18 cellular contexts compared by ENCODE assay signal in the genomic region with DNA sequence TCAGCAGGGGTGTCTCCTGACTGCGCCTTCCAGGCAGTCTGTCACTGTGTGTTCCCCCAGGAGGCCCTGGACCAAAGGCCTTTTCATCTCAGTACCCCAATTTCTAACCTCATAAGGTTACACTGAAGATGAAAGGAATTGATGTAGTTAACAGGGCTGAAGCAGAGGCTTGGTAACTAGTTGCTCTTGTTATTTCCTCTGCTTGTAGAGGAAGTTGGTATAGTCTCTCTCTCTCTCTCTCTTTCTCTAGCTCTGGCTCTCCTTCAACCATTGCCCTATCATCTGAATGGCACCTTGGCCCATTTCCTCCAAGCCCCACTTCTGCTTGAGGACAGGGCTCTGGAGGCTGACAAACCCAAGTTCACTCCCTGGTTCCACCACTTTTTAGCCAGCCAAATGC.
DNase-seq lines count a peak whose midpoint lies in the region; ATAC-seq, FAIRE-seq and TF ChIP-seq lines count a peak whose summit lies in the region.
"Had no signal": no experiment of that assay in that cellular context is flagged by ENCODE, and none has a peak within 500 bp of the region (broad histone marks: within the 10 kb centered on the region; RNA-seq: fewer than 3 reads in every experiment).

No MANE protein-coding gene starts in this region.

- DNase-seq in activated CD4-positive, alpha-beta T cell treated with anti-CD3 and anti-CD28 coated beads, Interleukin-2, amount 10 ng/mL, durations not matched to agents 7 days and 5 days = no peak
- DNase-seq in activated CD4-positive, alpha-beta T cell treated with anti-CD3 and anti-CD28 coated beads for 1 hour = no peak
- DNase-seq in CD4-positive, alpha-beta T cell = no peak
- DNase-seq in astrocyte (ENCODE audit: low read depth) (no peak), omental fat pad (ENCODE audit: low spot score) (no peak), NCI-H128 (lab: John Stamatoyannopoulos, UW; ENCODE audit: unreplicated experiment) (no peak)
- DNase-seq: NCI-H1105 treated with DMSO at 0.1 percent for 48 hours, NCI-H1694 treated with DMSO at 0.1 percent for 48 hours, NCI-H2227 treated with DMSO at 0.1 percent for 48 hours, NCI-H510A treated with DMSO at 0.1 percent for 48 hours, NCI-H774, OCI-M1, Right ventricle myocardium superior had no signal

- peak; percentile 76 for FAIRE-seq in astrocyte (lab: Jason Lieb, UNC)
- FAIRE-seq: A204.1, D721Med, K562 had no signal

- H3K27me3 ChIP-seq in CD4-positive, alpha-beta T cell (ENCODE audit: control insufficient read depth, insufficient read depth, low read length) = no peaks in the 10 kb centered on the region
- H3K27me3 ChIP-seq in astrocyte (ENCODE audit: insufficient read depth, low read length) = no peaks in the 10 kb centered on the region

- H3K4me3 Mint-ChIP-seq in activated CD4-positive, alpha-beta T cell treated with anti-CD3 and anti-CD28 coated beads, Interleukin-2, amount 10 ng/mL, durations not matched to agents 7 days and 5 days = no peak overlapping the region
- H3K4me3 Mint-ChIP-seq in CD4-positive, alpha-beta T cell = no peak overlapping the region
- no peak overlapping the region for H3K4me3 Mint-ChIP-seq in T-helper 1 cell treated with Interleukin-12 subunit alpha and Interleukin-12 subunit beta and Interleukin-4 antibody, amounts not matched to agents 30 μg/mL and 1 μg/mL, for 36 hours
- no peak overlapping the region for H3K4me3 Mint-ChIP-seq in astrocyte (ENCODE audit: unreplicated experiment)

- no peak overlapping the region for H3K9ac ChIP-seq in astrocyte (ENCODE audit: low read length)

- no peak for ATAC-seq in CD4-positive, alpha-beta T cell (ENCODE audit: poor library complexity)
- no peak for ATAC-seq in HG03521 (IDR thresholded peaks at IDR 0.05; ENCODE audit: unreplicated experiment)
- ATAC-seq in omental fat pad (ENCODE audit: low FRiP score) = no peak
- ATAC-seq: K562 had no signal

- CTCF ChIA-PET in activated CD4-positive, alpha-beta T cell treated with anti-CD3 and anti-CD28 coated beads, Interleukin-2, amount 10 ng/mL, durations not matched to agents 7 days and 5 days (lab: Charles Lee) = no interaction called here
- CTCF ChIA-PET in CD4-positive, alpha-beta T cell (lab: Charles Lee) = no interaction called here

- H3K4me1 Mint-ChIP-seq in activated CD4-positive, alpha-beta T cell treated with anti-CD3 and anti-CD28 coated beads, Interleukin-2, amount 10 ng/mL, durations not matched to agents 7 days and 5 days = peaks cover 33% of the 10 kb centered on the region
- H3K4me1 Mint-ChIP-seq in CD4-positive, alpha-beta T cell (ENCODE audit: low read depth) = peaks cover 13% of the 10 kb centered on the region
- peaks cover 43% of the 10 kb centered on the region for H3K4me1 Mint-ChIP-seq in T-helper 1 cell treated with Interleukin-12 subunit alpha and Interleukin-12 subunit beta and Interleukin-4 antibody, amounts not matched to agents 30 μg/mL and 1 μg/mL, for 36 hours (ENCODE audit: low read depth)
- H3K4me1 Mint-ChIP-seq in astrocyte (ENCODE audit: low read depth, unreplicated experiment) = no peaks in the 10 kb centered on the region

- H3K27me3 Mint-ChIP-seq in activated CD4-positive, alpha-beta T cell treated with anti-CD3 and anti-CD28 coated beads, Interleukin-2, amount 10 ng/mL, durations not matched to agents 7 days and 5 days = no peaks in the 10 kb centered on the region
- no peaks in the 10 kb centered on the region for H3K27me3 Mint-ChIP-seq in CD4-positive, alpha-beta T cell
- H3K27me3 Mint-ChIP-seq in T-helper 1 cell treated with Interleukin-12 subunit alpha and Interleukin-12 subunit beta and Interleukin-4 antibody, amounts not matched to agents 30 μg/mL and 1 μg/mL, for 36 hours (ENCODE audit: low read depth) = no peaks in the 10 kb centered on the region
- H3K27me3 Mint-ChIP-seq in astrocyte (ENCODE audit: low read depth, unreplicated experiment) = no peaks in the 10 kb centered on the region

- intact Hi-C loops in CD4-positive, alpha-beta T cell (cut with DNase I, micrococcal nuclease) = no loop called here

- peaks cover 1% of the 10 kb centered on the region for H3K36me3 Mint-ChIP-seq in activated CD4-positive, alpha-beta T cell treated with anti-CD3 and anti-CD28 coated beads, Interleukin-2, amount 10 ng/mL, durations not matched to agents 7 days and 5 days (ENCODE audit: low read depth)
- H3K36me3 Mint-ChIP-seq in CD4-positive, alpha-beta T cell (ENCODE audit: low read depth) = no peaks in the 10 kb centered on the region
- H3K36me3 Mint-ChIP-seq in T-helper 1 cell treated with Interleukin-12 subunit alpha and Interleukin-12 subunit beta and Interleukin-4 antibody, amounts not matched to agents 30 μg/mL and 1 μg/mL, for 36 hours (ENCODE audit: low read depth) = peaks cover 18% of the 10 kb centered on the region
- H3K36me3 Mint-ChIP-seq in astrocyte (ENCODE audit: low read depth, unreplicated experiment) = peaks cover 2% of the 10 kb centered on the region

- POLR2A ChIA-PET in activated CD4-positive, alpha-beta T cell treated with anti-CD3 and anti-CD28 coated beads, Interleukin-2, amount 10 ng/mL, durations not matched to agents 7 days and 5 days (lab: Charles Lee) = no interaction called here
- POLR2A ChIA-PET in CD4-positive, alpha-beta T cell (lab: Charles Lee) = interaction anchor here (1.5 kb wide), 1 partner anchor 49 kb away, joined by 3 read pairs; no protein-coding TSS in a partner anchor

- H3K79me2 ChIP-seq in astrocyte (ENCODE audit: insufficient read depth, low read length) = no peaks in the 10 kb centered on the region

- peak overlapping the region; percentile 21 for H3K27ac ChIP-seq in CD4-positive, alpha-beta T cell (ENCODE audit: low read depth, low read length)
- H3K27ac ChIP-seq in astrocyte (ENCODE audit: low read depth, low read length) = no peak overlapping the region

- peak overlapping the region; percentile 88 for H3K27ac Mint-ChIP-seq in activated CD4-positive, alpha-beta T cell treated with anti-CD3 and anti-CD28 coated beads, Interleukin-2, amount 10 ng/mL, durations not matched to agents 7 days and 5 days
- H3K27ac Mint-ChIP-seq in CD4-positive, alpha-beta T cell = peak overlapping the region; percentile 80
- H3K27ac Mint-ChIP-seq in T-helper 1 cell treated with Interleukin-12 subunit alpha and Interleukin-12 subunit beta and Interleukin-4 antibody, amounts not matched to agents 30 μg/mL and 1 μg/mL, for 36 hours = peak overlapping the region; percentile 81
- no peak overlapping the region for H3K27ac Mint-ChIP-seq in astrocyte (ENCODE audit: unreplicated experiment)

- no peaks in the 10 kb centered on the region for H3K36me3 ChIP-seq in astrocyte (ENCODE audit: insufficient read depth, low read length)

- no peaks in the 10 kb centered on the region for H4K20me1 ChIP-seq in astrocyte (ENCODE audit: insufficient read depth, low read length)

- H3K9me3 ChIP-seq in CD4-positive, alpha-beta T cell (ENCODE audit: control insufficient read depth, low read length) = no peaks in the 10 kb centered on the region
- no peaks in the 10 kb centered on the region for H3K9me3 ChIP-seq in astrocyte (ENCODE audit: insufficient read depth, low read depth, low read length)

- H3K4me2 ChIP-seq in astrocyte (ENCODE audit: low read length) = no peak overlapping the region

- no peaks in the 10 kb centered on the region for H3K4me1 ChIP-seq in astrocyte (ENCODE audit: insufficient read depth, low read length)

- H2AFZ ChIP-seq in astrocyte (ENCODE audit: low read depth, low read length) = no peak overlapping the region

- TF ChIP-seq CTCF in CD4-positive, alpha-beta T cell (IDR thresholded peaks at IDR 0.05) = no peak
- TF ChIP-seq CTCF in astrocyte (IDR thresholded peaks at IDR 0.05; ENCODE audit: insufficient read depth, low read depth, low read length) = no peak
- no peak for TF ChIP-seq CTCF in omental fat pad (IDR thresholded peaks at IDR 0.05)

- no peaks in the 10 kb centered on the region for H3K9me3 Mint-ChIP-seq in activated CD4-positive, alpha-beta T cell treated with anti-CD3 and anti-CD28 coated beads, Interleukin-2, amount 10 ng/mL, durations not matched to agents 7 days and 5 days
- no peaks in the 10 kb centered on the region for H3K9me3 Mint-ChIP-seq in CD4-positive, alpha-beta T cell
- H3K9me3 Mint-ChIP-seq in T-helper 1 cell treated with Interleukin-12 subunit alpha and Interleukin-12 subunit beta and Interleukin-4 antibody, amounts not matched to agents 30 μg/mL and 1 μg/mL, for 36 hours = peaks cover 4% of the 10 kb centered on the region
- H3K9me3 Mint-ChIP-seq in astrocyte (ENCODE audit: unreplicated experiment) = no peaks in the 10 kb centered on the region

- no peak overlapping the region for H3K4me3 ChIP-seq in astrocyte (ENCODE audit: insufficient read depth, low read depth, low read length)
- H3K4me3 ChIP-seq: K562 had no signal
